Comparison of ENCODE assay signal across 8 cellular contexts in the genomic region with DNA sequence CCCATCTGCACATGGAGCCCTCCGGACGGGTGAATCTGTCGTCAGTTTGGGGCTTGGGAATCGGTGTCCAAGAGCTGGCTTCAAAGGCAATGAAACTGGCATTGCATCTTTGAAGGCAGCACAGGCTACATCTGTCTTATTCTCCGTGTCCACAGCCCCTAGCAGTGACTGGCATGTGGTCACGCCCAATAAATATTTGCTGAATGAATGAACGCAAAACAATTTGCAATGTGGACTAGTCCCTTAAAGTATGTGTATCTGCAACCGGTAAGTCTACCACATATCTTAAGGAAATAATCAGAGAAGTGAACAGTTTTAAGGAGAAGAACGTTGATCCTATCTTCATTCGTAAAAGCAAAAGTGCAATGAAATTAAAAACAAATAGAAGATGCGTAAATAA. TPM values are rescaled to one million over a fixed set of nuclear protein-coding genes. Genes with fewer than 3 reads are reported as not detected.
A peak's percentile ranks its signal among the peaks of the same experiment; 100 is the strongest.
DNase-seq lines count a peak whose midpoint lies in the region; FAIRE-seq and TF ChIP-seq lines count a peak whose summit lies in the region.
"Had no signal": no experiment of that assay in that cellular context is flagged by ENCODE, and none has a peak within 500 bp of the region (broad histone marks: within the 10 kb centered on the region; RNA-seq: fewer than 3 reads in every experiment).

No MANE protein-coding gene starts in this region.

- H4K5ac ChIP-seq in H1 (ENCODE audit: insufficient read length, low read depth, low read length), result no peak overlapping the region

- H3K14ac ChIP-seq in H1 (ENCODE audit: insufficient read length), result no peak overlapping the region

- H2BK15ac ChIP-seq in H1 (ENCODE audit: low read length), result 0 out of 2 replicates have a peak overlapping the region, but pooled peaks have one; percentile 65

- peaks cover 4% of the 10 kb centered on the region; the same call in 1 of the 2 replicates for H3K23me2 ChIP-seq in H1 (ENCODE audit: low read depth, low read length)

- POLR2A ChIA-PET in H1 (lab: Charles Lee; ENCODE audit: partially characterized antibody), result interaction anchor here (0.9 to 1.8 kb wide), 2 partner anchors 9 to 10 kb away, joined by 3 to 5 read pairs; no protein-coding TSS in a partner anchor

- H3K4me3 ChIP-seq in H1 (ENCODE audit: extremely low read depth in 1 of 4, insufficient read depth in 2 of 4, low read depth in 3 of 4, low read length in 4 of 4), result no peak overlapping the region

- H3K36me3 ChIP-seq in H1 (ENCODE audit: control insufficient read depth in 2 of 4, insufficient read depth in 4 of 4, low read length in 3 of 4), result no peaks in the 10 kb centered on the region

- no peak for TF ChIP-seq RAD21 in H1 (IDR thresholded peaks at IDR 0.05 in 1 of 2, conservative IDR thresholded peaks at IDR 0.05 in 1 of 2; ENCODE audit: low read depth in 2 of 2, low read length in 2 of 2)

- no peak overlapping the region for H3K4ac ChIP-seq in H1 (replicated peaks; ENCODE audit: insufficient read length, low read depth, low read length)

- WGBS in H1 (ENCODE audit: extremely low coverage in 1 of 2, insufficient coverage in 1 of 2, insufficient read length in 1 of 2, insufficient replicate concordance in 2 of 2, low coverage in 1 of 2, low lambda C conversion rate in 2 of 2, missing lambda C conversion rate in 1 of 2), 2 experiments, result 93% methylated on average over 11 of the region's 11 CpGs; no CpG with 5 or more reads in 1 of the 2 experiments

- H3K23ac ChIP-seq in H1 (ENCODE audit: insufficient read length), result no peak overlapping the region

- no peak overlapping the region for H3K27ac ChIP-seq in H1 (ENCODE audit: low read depth, low read length)

- no peak overlapping the region for H2AK5ac ChIP-seq in H1 (ENCODE audit: low read depth, low read length)

- peaks cover 0 to 4% (median 2%) of the 10 kb centered on the region in 4 experiments; a peak in 1 of 7 replicates for H3K27me3 ChIP-seq in H1 (replicated peaks in 1 of 4; ENCODE audit: control insufficient read depth in 3 of 4, extremely low read depth in 1 of 4, insufficient read depth in 3 of 4, low read length in 3 of 4)

- no peak for TF ChIP-seq CTCF in H1 (IDR thresholded peaks at IDR 0.05; ENCODE audit: control extremely low read depth in 1 of 3, insufficient read depth in 1 of 3, low read depth in 1 of 3, low read length in 3 of 3)

- no peak overlapping the region for H2BK5ac ChIP-seq in H1 (ENCODE audit: low read depth, low read length)

- H2BK12ac ChIP-seq in H1 (ENCODE audit: low read depth, low read length), result peak overlapping the region; percentile 75

- H3K9me3 ChIP-seq in H1 (ENCODE audit: insufficient read depth in 2 of 2, low read depth in 1 of 2, low read length in 1 of 2), result no peaks in the 10 kb centered on the region

- CTCF ChIA-PET in H1 (lab: Charles Lee; ENCODE audit: partially characterized antibody), result no interaction called here

- H3K79me1 ChIP-seq in H1 (ENCODE audit: low read depth, low read length), result no peaks in the 10 kb centered on the region

- no peak overlapping the region for H3K56ac ChIP-seq in H1 (replicated peaks; ENCODE audit: insufficient read length, low read depth, low read length)

- DNase-seq in EL (peak; percentile 65), NCI-H748 (lab: John Stamatoyannopoulos, UW; ENCODE audit: unreplicated experiment) (peak; percentile 40), H1 (ENCODE audit: low read depth in 1 of 2, low spot score in 2 of 2) (no peak), renal cortical epithelial cell (ENCODE audit: low read depth) (peak; percentile 72), NOMO-1 treated with dmso at 0.1 percent for 144 hours (lab: John Stamatoyannopoulos, UW; ENCODE audit: unreplicated experiment) (no peak)
- DNase-seq in stimulated activated CD4-positive, alpha-beta T cell treated with anti-CD3 and anti-CD28 coated beads, Interleukin-12 subunit alpha, Interleukin-12 subunit beta, amount 100 ng/mL, for 4 hours, result no peak
- no peak for DNase-seq in central memory CD4-positive, alpha-beta T cell

- H4K91ac ChIP-seq in H1 (replicated peaks; ENCODE audit: insufficient read length, low read length), result no peak overlapping the region

- H3K4me1 ChIP-seq in H1 (replicated peaks in 1 of 4; ENCODE audit: control insufficient read depth in 3 of 4, insufficient read depth in 4 of 4, low read length in 3 of 4), result peaks cover 0 to 3% (median 1%) of the 10 kb centered on the region in 4 experiments; a peak in 5 of 7 replicates

- FAIRE-seq in H1 (lab: Jason Lieb, UNC), result no peak
- FAIRE-seq: GM19239 had no signal

- H3K18ac ChIP-seq in H1 (ENCODE audit: extremely low read depth, low read length), result no peak overlapping the region

- TF ChIP-seq POLR2A in H1 (IDR thresholded peaks at IDR 0.05; ENCODE audit: control extremely low read depth in 1 of 2, low read depth in 2 of 2, low read length in 2 of 2), result no peak

- H2BK120ac ChIP-seq in H1 (replicated peaks; ENCODE audit: low read depth, low read length), result no peak overlapping the region

- H4K8ac ChIP-seq in H1 (ENCODE audit: extremely low read depth, insufficient read depth, low read length), result peak overlapping the region; percentile 40; the same call in 1 of the 2 replicates

- no peak overlapping the region for H3K9ac ChIP-seq in H1 (replicated peaks in 1 of 4; ENCODE audit: extremely low read depth in 1 of 4, low read depth in 3 of 4, low read length in 3 of 4)

- peaks cover 0 to 1% of the 10 kb centered on the region in 2 experiments for H4K20me1 ChIP-seq in H1 (replicated peaks in 1 of 2; ENCODE audit: control insufficient read depth in 1 of 2, insufficient read depth in 2 of 2, low read length in 2 of 2)

- TF ChIP-seq EP300 in H1 (IDR thresholded peaks at IDR 0.05; ENCODE audit: borderline replicate concordance in 1 of 2, low read depth in 2 of 2, low read length in 2 of 2), result no peak

- no peak overlapping the region; a peak in 1 of 4 replicates for H3K4me2 ChIP-seq in H1 (ENCODE audit: insufficient read depth in 1 of 2, low read depth in 2 of 2, low read length in 2 of 2)

- no peak overlapping the region for H2BK20ac ChIP-seq in H1 (ENCODE audit: low read length)

- H2AFZ ChIP-seq in H1 (ENCODE audit: low read length), result no peak overlapping the region

- H3K79me2 ChIP-seq in H1 (ENCODE audit: control insufficient read depth in 1 of 2, insufficient read depth in 2 of 2, low read length in 2 of 2), result no peaks in the 10 kb centered on the region

TF ChIP-seq in H1, 55 proteins besides CTCF, POLR2A, EP300 and RAD21:
- TF ChIP-seq KDM1A (IDR thresholded peaks at IDR 0.05; ENCODE audit: borderline replicate concordance, low read length) (no peak), SAP30 (IDR thresholded peaks at IDR 0.05; ENCODE audit: insufficient read depth, insufficient replicate concordance, low read length) (no peak), GTF2F1 (IDR thresholded peaks at IDR 0.05; ENCODE audit: borderline replicate concordance, low read depth, low read length) (no peak), TEAD4 (IDR thresholded peaks at IDR 0.05; ENCODE audit: low read depth, low read length) (no peak), ASH2L (IDR thresholded peaks at IDR 0.05; ENCODE audit: low read length) (no peak), CBX5 (IDR thresholded peaks at IDR 0.05; ENCODE audit: low read depth, low read length) (no peak), SIN3A (conservative IDR thresholded peaks at IDR 0.05 in 1 of 2, IDR thresholded peaks at IDR 0.05 in 1 of 2; ENCODE audit: low read depth in 1 of 2, low read length in 2 of 2) (no peak), RFX5 (IDR thresholded peaks at IDR 0.05; ENCODE audit: borderline replicate concordance, low read depth, low read length) (no peak), SIX5 (IDR thresholded peaks at IDR 0.05; ENCODE audit: low read depth, low read length) (no peak), KDM4A (IDR thresholded peaks at IDR 0.05; ENCODE audit: low read depth, low read length, severe bottlenecking) (no peak), GABPA (IDR thresholded peaks at IDR 0.05; ENCODE audit: borderline replicate concordance, insufficient read depth, low read length) (no peak), BACH1 (IDR thresholded peaks at IDR 0.05; ENCODE audit: low read length) (no peak)

RNA-seq across cellular contexts. Expression of a gene that starts 8.0 kb away (rescaled TPM):
- 20.0 and 20.5 TPM in 2 replicates for total RNA-seq in H1 (2021; fragmentation: NEBNext Ultra II Directional; extraction: Animal tissue kit (Norgen Biotek cat#: 25700))
- 12.7 and 18.1 TPM in 2 replicates for polyA plus RNA-seq in H1 (2011; rRNA removed)
- 10.3 TPM for polyA plus RNA-seq in H1 (2011; cell fraction: cytosol; rRNA removed)
- 21.0 TPM for polyA plus RNA-seq in H1 (2011; cell fraction: nucleus; rRNA removed)
- 3.8 to 11.4 TPM (median 10.2 TPM) in 4 replicates for polyA plus RNA-seq in H1 (2012, experiment 1 of 2)
- 7.9 TPM for polyA plus RNA-seq in H1 (2012, experiment 2 of 2)
- 17.9 TPM for polyA plus RNA-seq in H1 (2013, experiment 1 of 2)
- 19.1 TPM for polyA plus RNA-seq in H1 (2013, experiment 2 of 2)
- 5.6 and 6.0 TPM in 2 replicates for polyA minus RNA-seq in H1 (2011; rRNA and poly(A)+ RNA removed)
- 15.3 TPM for polyA minus RNA-seq in H1 (2011; cell fraction: cytosol; rRNA and poly(A)+ RNA removed)
- 12.0 TPM for polyA minus RNA-seq in H1 (2011; cell fraction: nucleus; rRNA and poly(A)+ RNA removed)
- total RNA-seq in renal cortical epithelial cell, result 99.2 and 159 TPM in 2 replicates

Comparison
In these comparisons a context has a peak if more than half of its experiments do, and no peak if none do; other contexts are left out.
1. DNase-seq: peak in EL (single experiment), NCI-H748 (single experiment) and renal cortical epithelial cell (single experiment); none in H1 (0 of 2), NOMO-1 treated with dmso at 0.1 percent for 144 hours (single experiment), stimulated activated CD4-positive, alpha-beta T cell treated with anti-CD3 and anti-CD28 coated beads, Interleukin-12 subunit alpha, Interleukin-12 subunit beta, amount 100 ng/mL, for 4 hours (single experiment) and central memory CD4-positive, alpha-beta T cell (single experiment).